In genomic region chr10:35466661-35467060, GRCh38 we compare ENCODE assay signal across 30 cellular contexts.
"Had no signal": no experiment of that assay in that cellular context is flagged by ENCODE, and none has a peak within 500 bp of the region (broad histone marks: within the 10 kb centered on the region; RNA-seq: fewer than 3 reads in every experiment).

No MANE protein-coding gene starts in this region.

- ATAC-seq: activated naive CD4-positive, alpha-beta T cell treated with anti-CD3 and anti-CD28 coated beads, Interleukin-2, amount 50 U/mL, for 72 hours; activated T-cell treated with anti-CD3 and anti-CD28 coated beads, Interleukin-2, amount 50 U/mL, for 72 hours; esophagus mucosa; WTC11 had no signal

- H3K36me3 Mint-ChIP-seq: activated naive CD4-positive, alpha-beta T cell treated with anti-CD3 and anti-CD28 coated beads, Interleukin-2, amount 50 U/mL, for 72 hours; brain; WTC11 had no signal

- H3K27ac Mint-ChIP-seq: activated CD4-positive, alpha-beta memory T cell treated with anti-CD3 and anti-CD28 coated beads, Interleukin-2, amount 10 ng/mL, durations not matched to agents 7 days and 5 days; activated CD4-positive, alpha-beta T cell treated with anti-CD3 and anti-CD28 coated beads, Interleukin-2, amount 10 ng/mL, durations not matched to agents 7 days and 5 days; activated naive CD4-positive, alpha-beta T cell treated with anti-CD3 and anti-CD28 coated beads, Interleukin-2, amount 10 ng/mL, durations not matched to agents 7 days and 5 days; activated naive CD4-positive, alpha-beta T cell treated with anti-CD3 and anti-CD28 coated beads, Interleukin-2, amount 50 U/mL, for 72 hours; activated naive CD8-positive, alpha-beta T cell treated with anti-CD3 and anti-CD28 coated beads, Interleukin-2, amount 10 ng/mL, durations not matched to agents 7 days and 5 days; activated T-cell treated with anti-CD3 and anti-CD28 coated beads, Interleukin-2, amount 50 U/mL, for 24 hours; activated T-cell treated with anti-CD3 and anti-CD28 coated beads, Interleukin-2, amount 50 U/mL, for 72 hours; endodermal cell; WTC11 had no signal

- H3K4me1 ChIP-seq: colonic mucosa had no signal

- H3K4me3 Mint-ChIP-seq: activated CD4-positive, alpha-beta memory T cell treated with anti-CD3 and anti-CD28 coated beads, Interleukin-2, amount 10 ng/mL, durations not matched to agents 7 days and 5 days; activated CD4-positive, alpha-beta T cell treated with anti-CD3 and anti-CD28 coated beads, Interleukin-2, amount 10 ng/mL, durations not matched to agents 7 days and 5 days; activated naive CD4-positive, alpha-beta T cell treated with anti-CD3 and anti-CD28 coated beads, Interleukin-2, amount 10 ng/mL, durations not matched to agents 7 days and 5 days; activated naive CD8-positive, alpha-beta T cell treated with anti-CD3 and anti-CD28 coated beads, Interleukin-2, amount 10 ng/mL, durations not matched to agents 7 days and 5 days; activated T-cell treated with anti-CD3 and anti-CD28 coated beads, Interleukin-2, amount 50 U/mL, for 24 hours; activated T-cell treated with anti-CD3 and anti-CD28 coated beads, Interleukin-2, amount 50 U/mL, for 72 hours; brain; endodermal cell; WTC11 had no signal

- H3K9me3 Mint-ChIP-seq: activated CD4-positive, alpha-beta memory T cell treated with anti-CD3 and anti-CD28 coated beads, Interleukin-2, amount 10 ng/mL, durations not matched to agents 7 days and 5 days; activated CD4-positive, alpha-beta T cell treated with anti-CD3 and anti-CD28 coated beads, Interleukin-2, amount 10 ng/mL, durations not matched to agents 7 days and 5 days; activated naive CD4-positive, alpha-beta T cell treated with anti-CD3 and anti-CD28 coated beads, Interleukin-2, amount 10 ng/mL, durations not matched to agents 7 days and 5 days; activated naive CD4-positive, alpha-beta T cell treated with anti-CD3 and anti-CD28 coated beads, Interleukin-2, amount 50 U/mL, for 72 hours; activated naive CD8-positive, alpha-beta T cell treated with anti-CD3 and anti-CD28 coated beads, Interleukin-2, amount 10 ng/mL, durations not matched to agents 7 days and 5 days; activated T-cell treated with anti-CD3 and anti-CD28 coated beads, Interleukin-2, amount 50 U/mL, for 24 hours; activated T-cell treated with anti-CD3 and anti-CD28 coated beads, Interleukin-2, amount 50 U/mL, for 72 hours; brain; endodermal cell; WTC11 had no signal

- DNase-seq: activated CD4-positive, alpha-beta memory T cell treated with anti-CD3 and anti-CD28 coated beads, Interleukin-2, amount 10 ng/mL, durations not matched to agents 7 days and 5 days; activated CD4-positive, alpha-beta T cell treated with anti-CD3 and anti-CD28 coated beads for 1 hour; activated CD4-positive, alpha-beta T cell treated with anti-CD3 and anti-CD28 coated beads for 4 hours; activated CD4-positive, alpha-beta T cell treated with anti-CD3 and anti-CD28 coated beads, Interleukin-2, amount 10 ng/mL, durations not matched to agents 7 days and 5 days; activated CD4-positive, alpha-beta T cell treated with anti-CD3 and anti-CD28 coated beads, Interleukin-2, amount 50 U/mL, for 4 hours; activated CD8-positive, alpha-beta memory T cell treated with anti-CD3 and anti-CD28 coated beads, Interleukin-2, amount 50 U/mL, for 48 hours; activated gamma-delta T cell; activated naive CD4-positive, alpha-beta T cell; activated naive CD4-positive, alpha-beta T cell treated with anti-CD3 and anti-CD28 coated beads, Interleukin-2, amount 10 ng/mL, durations not matched to agents 7 days and 5 days; activated naive CD8-positive, alpha-beta T cell treated with anti-CD3 and anti-CD28 coated beads, Interleukin-2, amount 10 ng/mL, durations not matched to agents 7 days and 5 days; activated T-cell treated with anti-CD3 and anti-CD28 coated beads for 4 hours; activated T-cell treated with anti-CD3 and anti-CD28 coated beads, Interleukin-2, amount 50 U/mL, for 24 hours; activated T-cell treated with anti-CD3 and anti-CD28 coated beads, Interleukin-2, amount 50 U/mL, for 72 hours; central memory CD4-positive, alpha-beta T cell; cerebellar nuclear complex; colonic mucosa; effector memory CD4-positive, alpha-beta T cell; endodermal cell; foreskin fibroblast; heart left ventricle; T-helper 2 cell had no signal

- FAIRE-seq: frontal cortex had no signal

- H3K36me3 ChIP-seq: ascending aorta, breast epithelium, cardiac muscle cell, colonic mucosa, heart left ventricle had no signal

- H3K27me3 ChIP-seq: ascending aorta, breast epithelium, cardiac muscle cell, colonic mucosa, heart left ventricle had no signal

- H3K4me1 Mint-ChIP-seq: activated CD4-positive, alpha-beta memory T cell treated with anti-CD3 and anti-CD28 coated beads, Interleukin-2, amount 10 ng/mL, durations not matched to agents 7 days and 5 days had no signal

- H3K27ac ChIP-seq: ascending aorta, breast epithelium, colonic mucosa, heart left ventricle, VCaP had no signal

- H3K27me3 Mint-ChIP-seq: activated CD4-positive, alpha-beta memory T cell treated with anti-CD3 and anti-CD28 coated beads, Interleukin-2, amount 10 ng/mL, durations not matched to agents 7 days and 5 days; activated CD4-positive, alpha-beta T cell treated with anti-CD3 and anti-CD28 coated beads, Interleukin-2, amount 10 ng/mL, durations not matched to agents 7 days and 5 days; activated naive CD4-positive, alpha-beta T cell treated with anti-CD3 and anti-CD28 coated beads, Interleukin-2, amount 10 ng/mL, durations not matched to agents 7 days and 5 days; activated naive CD8-positive, alpha-beta T cell treated with anti-CD3 and anti-CD28 coated beads, Interleukin-2, amount 10 ng/mL, durations not matched to agents 7 days and 5 days; activated T-cell treated with anti-CD3 and anti-CD28 coated beads, Interleukin-2, amount 50 U/mL, for 24 hours had no signal

- H3K4me3 ChIP-seq: ascending aorta, breast epithelium, cardiac muscle cell, colonic mucosa, heart left ventricle had no signal

- H3K9me3 ChIP-seq: ascending aorta, breast epithelium, colonic mucosa, heart left ventricle had no signal
